ENCODE assay signal across 28 cellular contexts in genomic region chr13:43328907-43329306, GRCh38.
"Had no signal": no experiment of that assay in that cellular context is flagged by ENCODE, and none has a peak within 500 bp of the region (broad histone marks: within the 10 kb centered on the region; RNA-seq: fewer than 3 reads in every experiment).

No MANE protein-coding gene starts in this region.

- H3K36me3 Mint-ChIP-seq: naive thymus-derived CD4-positive, alpha-beta T cell; natural killer cell; stimulated activated memory B cell treated with anti-CD40 and anti-IgM and Interleukin-4, amounts not matched to agents 10 μg/mL and 1 μg/mL and 100 μg/mL, for 72 hours had no signal

- H3K4me3 Mint-ChIP-seq: naive thymus-derived CD4-positive, alpha-beta T cell; natural killer cell; nephron; neural crest cell; stimulated activated memory B cell treated with anti-CD40 and anti-IgM and Interleukin-4, amounts not matched to agents 10 μg/mL and 1 μg/mL and 100 μg/mL, for 72 hours; stimulated activated naive CD8-positive, alpha-beta T cell treated with anti-CD3 and anti-CD28 coated beads, Interleukin-15, amount 100 ng/mL, for 72 hours; type B pancreatic cell had no signal

- H3K9me3 ChIP-seq: neutrophil, pancreas, prostate gland, spleen, suprapubic skin, testis, tibial artery, transverse colon, upper lobe of right lung, uterus had no signal

- H3K9me3 Mint-ChIP-seq: naive thymus-derived CD4-positive, alpha-beta T cell; natural killer cell; nephron; neural crest cell; stimulated activated memory B cell treated with anti-CD40 and anti-IgM and Interleukin-4, amounts not matched to agents 10 μg/mL and 1 μg/mL and 100 μg/mL, for 72 hours; stimulated activated naive CD8-positive, alpha-beta T cell treated with anti-CD3 and anti-CD28 coated beads, Interleukin-15, amount 100 ng/mL, for 72 hours; type B pancreatic cell had no signal

- H3K4me3 ChIP-seq: pancreas, prostate gland, skin epidermis, smooth muscle cell, spleen, suprapubic skin, testis, tibial artery, transverse colon, upper lobe of right lung, uterus had no signal

- H3K27me3 Mint-ChIP-seq: stimulated activated memory B cell treated with anti-CD40 and anti-IgM and Interleukin-4, amounts not matched to agents 10 μg/mL and 1 μg/mL and 100 μg/mL, for 72 hours; stimulated activated naive CD8-positive, alpha-beta T cell treated with anti-CD3 and anti-CD28 coated beads, Interleukin-15, amount 100 ng/mL, for 72 hours had no signal

- H3K4me2 ChIP-seq: smooth muscle cell had no signal

- H3K27ac ChIP-seq: neutrophil, pancreas, prostate gland, skin epidermis, spleen, suprapubic skin, testis, tibial artery, transverse colon, upper lobe of right lung, uterus had no signal

- ATAC-seq: naive thymus-derived CD4-positive, alpha-beta T cell; natural killer cell; sciatic nerve; stimulated activated memory B cell treated with anti-CD40 and anti-IgM and Interleukin-4, amounts not matched to agents 10 μg/mL and 1 μg/mL and 100 μg/mL, for 72 hours; stimulated activated naive CD8-positive, alpha-beta T cell treated with anti-CD3 and anti-CD28 coated beads, Interleukin-15, amount 100 ng/mL, for 72 hours; stimulated activated naive CD8-positive, alpha-beta T cell treated with anti-CD3 and anti-CD28 coated beads, Interleukin-15, Interleukin-2, amounts not matched to agents 100 U/mL and 50 U/mL, for 24 hours; upper lobe of right lung had no signal

- H3K4me1 Mint-ChIP-seq: naive thymus-derived CD4-positive, alpha-beta T cell; natural killer cell; stimulated activated memory B cell treated with anti-CD40 and anti-IgM and Interleukin-4, amounts not matched to agents 10 μg/mL and 1 μg/mL and 100 μg/mL, for 72 hours; stimulated activated naive CD8-positive, alpha-beta T cell treated with anti-CD3 and anti-CD28 coated beads, Interleukin-15, amount 100 ng/mL, for 72 hours had no signal

- H3K27ac Mint-ChIP-seq: naive thymus-derived CD4-positive, alpha-beta T cell; natural killer cell; nephron; stimulated activated memory B cell treated with anti-CD40 and anti-IgM and Interleukin-4, amounts not matched to agents 10 μg/mL and 1 μg/mL and 100 μg/mL, for 72 hours; stimulated activated naive CD8-positive, alpha-beta T cell treated with anti-CD3 and anti-CD28 coated beads, Interleukin-15, amount 100 ng/mL, for 72 hours; type B pancreatic cell had no signal

- FAIRE-seq: pancreas had no signal

- H3K36me3 ChIP-seq: neutrophil, pancreas, prostate gland, spleen, suprapubic skin, tibial artery, transverse colon, upper lobe of right lung, uterus had no signal

- H3K4me1 ChIP-seq: pancreas, prostate gland, spleen, suprapubic skin, transverse colon, upper lobe of right lung, uterus had no signal

- DNase-seq: naive thymus-derived CD4-positive, alpha-beta T cell; natural killer cell; pancreas; spleen; stimulated activated CD4-positive, alpha-beta T cell treated with anti-CD3 and anti-CD28 coated beads, Interleukin-12 subunit alpha, Interleukin-12 subunit beta, amount 100 ng/mL, for 4 hours; stimulated activated CD4-positive, alpha-beta T cell treated with anti-CD3 and anti-CD28 coated beads, Interleukin-1b, Interleukin-23, amount 100 ng/mL, for 48 hours; stimulated activated CD4-positive, alpha-beta T cell treated with anti-CD3 and anti-CD28 coated beads, Interleukin-4, amount 100 ng/mL, for 1 hour; stimulated activated CD4-positive, alpha-beta T cell treated with anti-CD3 and anti-CD28 coated beads, Interleukin-4, amount 100 ng/mL, for 4 hours; stimulated activated CD8-positive, alpha-beta memory T cell treated with anti-CD3 and anti-CD28 coated beads, Interleukin-4, amount 100 ng/mL, for 48 hours; stimulated activated naive CD4-positive, alpha-beta T cell; stimulated activated naive CD8-positive, alpha-beta T cell treated with anti-CD3 and anti-CD28 coated beads, Interleukin-15, amount 100 ng/mL, for 72 hours; stimulated activated naive CD8-positive, alpha-beta T cell treated with anti-CD3 and anti-CD28 coated beads, Interleukin-15, Interleukin-2, amounts not matched to agents 100 U/mL and 50 U/mL, for 24 hours; substantia nigra; testis; tibial artery; transverse colon; upper lobe of right lung; uterus had no signal

- H3K27me3 ChIP-seq: neutrophil, pancreas, spleen, suprapubic skin, testis, tibial artery, transverse colon, upper lobe of right lung, uterus had no signal
